ENCODE assay signal across 11 cellular contexts in the genomic region with DNA sequence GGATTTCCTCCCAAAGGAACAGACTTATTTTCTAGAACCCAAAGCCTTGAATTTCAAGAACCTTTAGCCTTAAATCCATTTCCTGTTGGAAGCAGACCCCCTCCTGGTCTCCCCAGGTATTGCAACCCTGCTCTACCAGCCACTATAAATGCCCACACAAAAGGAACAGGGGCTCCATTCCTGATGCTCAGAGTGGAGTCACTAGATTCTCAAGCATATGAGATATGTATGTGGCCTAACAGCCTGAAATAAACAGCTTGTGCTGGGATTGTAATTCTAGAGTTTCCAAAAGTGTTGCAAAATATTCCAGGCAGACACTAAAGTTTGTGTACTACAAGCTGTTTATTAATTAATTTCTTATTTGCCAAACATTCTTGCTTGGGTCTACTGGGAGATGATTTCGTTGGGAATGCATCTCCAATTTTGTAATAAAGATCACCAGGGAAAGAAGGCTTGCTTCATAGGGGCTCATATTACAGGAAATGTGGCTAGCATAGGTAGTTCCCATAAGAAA. TPM values are rescaled to one million over a fixed set of nuclear protein-coding genes. Genes with fewer than 3 reads are reported as not detected.
DNase-seq lines count a peak whose midpoint lies in the region; ATAC-seq and TF ChIP-seq lines count a peak whose summit lies in the region.
"Had no signal": no experiment of that assay in that cellular context is flagged by ENCODE, and none has a peak within 500 bp of the region (broad histone marks: within the 10 kb centered on the region; RNA-seq: fewer than 3 reads in every experiment).

No MANE protein-coding gene starts in this region.

- H3K9ac ChIP-seq in adipocyte (ENCODE audit: low read length): peak overlapping the region; percentile 83

- H3K4me3 ChIP-seq in adipocyte (ENCODE audit: low read length): peak overlapping the region; percentile 38
- H3K4me3 ChIP-seq in heart left ventricle: no peak overlapping the region
- no peak overlapping the region for H3K4me3 ChIP-seq in stomach
- H3K4me3 ChIP-seq: tibial nerve had no signal

- H3K27me3 ChIP-seq in adipocyte (replicated peaks; ENCODE audit: control insufficient read depth, insufficient read depth, low read length): no peaks in the 10 kb centered on the region
- no peaks in the 10 kb centered on the region for H3K27me3 ChIP-seq in heart left ventricle
- no peaks in the 10 kb centered on the region for H3K27me3 ChIP-seq in stomach
- H3K27me3 ChIP-seq: tibial nerve had no signal

- DNase-seq in adipocyte (ENCODE audit: low read depth) (peak; percentile 85), heart left ventricle (no peak), stomach (no peak), superior temporal gyrus (ENCODE audit: extremely low spot score) (no peak), NCI-H128 (lab: John Stamatoyannopoulos, UW; ENCODE audit: unreplicated experiment) (no peak)
- DNase-seq in activated CD4-positive, alpha-beta T cell treated with anti-CD3 and anti-CD28 coated beads for 1 hour: no peak
- DNase-seq: amniotic stem cell; stimulated activated CD4-positive, alpha-beta T cell treated with anti-CD3 and anti-CD28 coated beads, Interleukin-15, amount 100 ng/mL, for 24 hours had no signal

- TF ChIP-seq CTCF in GM12873 (IDR thresholded peaks at IDR 0.05; ENCODE audit: insufficient read depth, low read depth, low read length, missing control alignments): peak; percentile 38
- TF ChIP-seq CTCF in heart left ventricle (IDR thresholded peaks at IDR 0.05): peak in 3 of 12 donors; percentile 15 to 18 (median 15)
- TF ChIP-seq CTCF in stomach (IDR thresholded peaks at IDR 0.05): no peak

- H3K4me1 ChIP-seq in adipocyte (ENCODE audit: control insufficient read depth, insufficient read depth, low read length): peaks cover 64% of the 10 kb centered on the region
- peaks cover 0 to 35% (median 11%) of the 10 kb centered on the region in 12 donors for H3K4me1 ChIP-seq in heart left ventricle
- H3K4me1 ChIP-seq in stomach: peaks cover 14 to 38% (median 24%) of the 10 kb centered on the region in 4 donors

- TF ChIP-seq EP300 in stomach (IDR thresholded peaks at IDR 0.05): no peak

- H3K27ac ChIP-seq in heart left ventricle: peak overlapping the region in 11 of 12 donors; percentile 32 to 79 (median 54)
- peak overlapping the region; percentile 68 to 83 (median 82) for H3K27ac ChIP-seq in stomach

- H3K9me3 ChIP-seq in adipocyte (ENCODE audit: control insufficient read depth, low read length): no peaks in the 10 kb centered on the region
- peaks cover 0 to 6% (median 0%) of the 10 kb centered on the region in 12 donors for H3K9me3 ChIP-seq in heart left ventricle
- no peaks in the 10 kb centered on the region for H3K9me3 ChIP-seq in stomach
- H3K9me3 ChIP-seq: tibial nerve had no signal

- 68 to 79% (median 69%) methylated on average over 1 of the region's 1 CpG for WGBS in heart left ventricle, 4 donors
- WGBS in stomach, 5 donors: 64 to 84% (median 73%) methylated on average over 1 of the region's 1 CpG

- no peaks in the 10 kb centered on the region for H3K36me3 ChIP-seq in adipocyte (ENCODE audit: control insufficient read depth, insufficient read depth, low read length, severe bottlenecking)
- H3K36me3 ChIP-seq in heart left ventricle: no peaks in the 10 kb centered on the region
- H3K36me3 ChIP-seq in stomach: no peaks in the 10 kb centered on the region
- H3K36me3 ChIP-seq: tibial nerve had no signal

- intact Hi-C loops in heart left ventricle (cut with DNase I) (no loop called here), stomach (cut with DNase I; ENCODE audit: low total_unique reads) (no loop called here)

- TF ChIP-seq POLR2A in heart left ventricle (IDR thresholded peaks at IDR 0.05): no peak
- TF ChIP-seq POLR2A in stomach (IDR thresholded peaks at IDR 0.05): no peak

- ATAC-seq in heart left ventricle: peak in 1 of 4 donors; percentile 51
- ATAC-seq in GM21423 (IDR thresholded peaks at IDR 0.05; ENCODE audit: unreplicated experiment): no peak

RNA-seq across cellular contexts. Expression of a gene that starts 44.8 kb away (rescaled TPM):
- total RNA-seq in heart left ventricle (10 to 100 TPM in 2 of 9 donors, 1 to 10 TPM in 7; 2.4 to 10.4 (median 4.9) TPM), stomach (10 to 100 TPM in 3 of 5 donors, 1 to 10 TPM in 2; 8.1 to 61.1 (median 13.4) TPM)
- polyA plus RNA-seq in heart left ventricle (10 to 100 TPM in 1 of 2 donors, 1 to 10 TPM in 1; 3.0 to 20.7 TPM), stomach (1 to 10 TPM; 4.4 to 5.9 (median 5.8) TPM)
